Comparison of ENCODE assay signal across 18 cellular contexts in the genomic region with DNA sequence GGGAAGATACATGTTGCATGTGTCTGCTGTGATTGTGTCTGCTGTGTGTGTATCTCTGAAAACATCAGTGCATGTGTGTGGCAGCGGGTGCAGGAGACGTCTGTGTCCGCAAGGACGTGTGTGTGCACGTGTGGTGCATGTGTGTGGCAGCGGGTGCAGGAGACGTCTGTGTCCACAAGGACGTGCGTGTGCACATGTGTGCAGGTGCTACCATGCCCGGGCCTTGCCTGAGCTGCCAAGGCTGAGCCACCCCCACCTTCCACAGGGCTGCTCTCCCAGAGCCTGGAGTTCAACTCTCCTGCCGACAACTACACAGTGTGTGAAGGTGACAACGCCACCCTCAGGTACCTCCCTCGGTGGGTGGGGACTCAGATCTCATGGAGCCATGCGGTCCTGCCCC. TPM values are rescaled to one million over a fixed set of nuclear protein-coding genes. Genes with fewer than 3 reads are reported as not detected.
DNase-seq lines count a peak whose midpoint lies in the region; FAIRE-seq and TF ChIP-seq lines count a peak whose summit lies in the region.
"Had no signal": no experiment of that assay in that cellular context is flagged by ENCODE, and none has a peak within 500 bp of the region (broad histone marks: within the 10 kb centered on the region; RNA-seq: fewer than 3 reads in every experiment).

No MANE protein-coding gene starts in this region.

- H4K20me1 ChIP-seq in H1 (replicated peaks in 1 of 2; ENCODE audit: control insufficient read depth in 1 of 2, insufficient read depth in 2 of 2, low read length in 2 of 2), result peaks cover 4 to 26% of the 10 kb centered on the region in 2 experiments

- H2BK120ac ChIP-seq in H1 (replicated peaks; ENCODE audit: low read depth, low read length), result no peak overlapping the region

- peaks cover 14% of the 10 kb centered on the region for H3K79me1 ChIP-seq in H1 (ENCODE audit: low read depth, low read length)

- no peak for TF ChIP-seq POLR2A in H1 (IDR thresholded peaks at IDR 0.05; ENCODE audit: control extremely low read depth in 1 of 2, low read depth in 2 of 2, low read length in 2 of 2)

- no peak overlapping the region for H2AK5ac ChIP-seq in H1 (ENCODE audit: low read depth, low read length)

- H3K27ac ChIP-seq in H1 (ENCODE audit: low read depth, low read length), result no peak overlapping the region
- H3K27ac ChIP-seq: C4-2B had no signal

- H3K4me1 ChIP-seq in H1 (replicated peaks in 1 of 4; ENCODE audit: control insufficient read depth in 3 of 4, insufficient read depth in 4 of 4, low read length in 3 of 4), result peaks cover 0 to 4% (median 2%) of the 10 kb centered on the region in 4 experiments; a peak in 3 of 7 replicates
- H3K4me1 ChIP-seq: HAP-1 had no signal

- H4K91ac ChIP-seq in H1 (replicated peaks; ENCODE audit: insufficient read length, low read length), result peak overlapping the region; percentile 54

- H3K9me3 ChIP-seq in H1 (ENCODE audit: insufficient read depth in 2 of 2, low read depth in 1 of 2, low read length in 1 of 2), result no peaks in the 10 kb centered on the region
- H3K9me3 ChIP-seq: BE2C, HAP-1 had no signal

- no peak for TF ChIP-seq CTCF in H1 (IDR thresholded peaks at IDR 0.05; ENCODE audit: control extremely low read depth in 1 of 3, insufficient read depth in 1 of 3, low read depth in 1 of 3, low read length in 3 of 3)

- H3K4me2 ChIP-seq in H1 (ENCODE audit: insufficient read depth in 1 of 2, low read depth in 2 of 2, low read length in 2 of 2), result no peak overlapping the region
- H3K4me2 ChIP-seq: GM23338 had no signal

- no peak overlapping the region for H3K56ac ChIP-seq in H1 (replicated peaks; ENCODE audit: insufficient read length, low read depth, low read length)

- H3K14ac ChIP-seq in H1 (ENCODE audit: insufficient read length), result no peak overlapping the region

- H3K23me2 ChIP-seq in H1 (ENCODE audit: low read depth, low read length), result peaks cover 8% of the 10 kb centered on the region; the same call in 1 of the 2 replicates

- DNase-seq in H7, result peak; percentile 30
- no peak for DNase-seq in H1 (ENCODE audit: low read depth in 1 of 2, low spot score in 2 of 2)
- peak; percentile 64 for DNase-seq in posterior vena cava (ENCODE audit: low spot score)
- DNase-seq in stimulated activated CD4-positive, alpha-beta T cell treated with anti-CD3 and anti-CD28 coated beads, Interleukin-1b, Interleukin-23, amount 100 ng/mL, for 48 hours, result no peak
- DNase-seq in NCI-H187 (lab: John Stamatoyannopoulos, UW), result no peak
- DNase-seq: BE2C; CD4-positive, alpha-beta memory T cell; DMS79; HFFc6 had no signal

- H3K23ac ChIP-seq in H1 (ENCODE audit: insufficient read length), result no peak overlapping the region

- TF ChIP-seq EP300 in H1 (IDR thresholded peaks at IDR 0.05; ENCODE audit: borderline replicate concordance in 1 of 2, low read depth in 2 of 2, low read length in 2 of 2), result no peak

- CTCF ChIA-PET in H1 (lab: Charles Lee; ENCODE audit: partially characterized antibody), result no interaction called here

- H2BK12ac ChIP-seq in H1 (ENCODE audit: low read depth, low read length), result no peak overlapping the region

- POLR2A ChIA-PET in H1 (lab: Charles Lee; ENCODE audit: partially characterized antibody), result interaction anchor here (0.8 kb wide), 1 partner anchor 9 kb away, joined by 3 read pairs; no protein-coding TSS in a partner anchor

- intact Hi-C loops in posterior vena cava (cut with DNase I), result no loop called here

- H2AFZ ChIP-seq in H1 (ENCODE audit: low read length), result no peak overlapping the region
- H2AFZ ChIP-seq: GM23338 had no signal

- H3K27me3 ChIP-seq in H7 (ENCODE audit: control insufficient read depth, insufficient read depth, low read length) (peaks cover 2% of the 10 kb centered on the region; the same call in 1 of the 2 replicates), H1 (replicated peaks in 1 of 4; ENCODE audit: control insufficient read depth in 3 of 4, extremely low read depth in 1 of 4, insufficient read depth in 3 of 4, low read length in 3 of 4) (peaks cover 0 to 2% (median 0%) of the 10 kb centered on the region in 4 experiments; a peak in 1 of 7 replicates)
- H3K27me3 ChIP-seq: BE2C had no signal

- H3K36me3 ChIP-seq in H7 (replicated peaks; ENCODE audit: control insufficient read depth, insufficient read depth, low read length) (no peaks in the 10 kb centered on the region; the same call in 1 of the 2 replicates), H1 (ENCODE audit: control insufficient read depth in 2 of 4, insufficient read depth in 4 of 4, low read length in 3 of 4) (peaks cover 0 to 7% (median 0%) of the 10 kb centered on the region in 4 experiments; a peak in 1 of 8 replicates)
- H3K36me3 ChIP-seq: BE2C, HAP-1 had no signal

- no peak for FAIRE-seq in H1 (lab: Jason Lieb, UNC)
- FAIRE-seq: A204.1, GM12878, GM18507 had no signal

- no peak overlapping the region for H4K5ac ChIP-seq in H1 (ENCODE audit: insufficient read length, low read depth, low read length)

- no peak overlapping the region for H3K4ac ChIP-seq in H1 (replicated peaks; ENCODE audit: insufficient read length, low read depth, low read length)

- H3K79me2 ChIP-seq in H1 (ENCODE audit: control insufficient read depth in 1 of 2, insufficient read depth in 2 of 2, low read length in 2 of 2), result no peaks in the 10 kb centered on the region

- no peak overlapping the region for H2BK5ac ChIP-seq in H1 (ENCODE audit: low read depth, low read length)

- H3K9ac ChIP-seq in H1 (replicated peaks in 1 of 4; ENCODE audit: extremely low read depth in 1 of 4, low read depth in 3 of 4, low read length in 3 of 4), result no peak overlapping the region

- no peak overlapping the region for H2BK20ac ChIP-seq in H1 (ENCODE audit: low read length)

- H3K4me3 ChIP-seq in H7 (ENCODE audit: insufficient read depth, low read depth, low read length) (no peak overlapping the region), H1 (ENCODE audit: extremely low read depth in 1 of 4, insufficient read depth in 2 of 4, low read depth in 3 of 4, low read length in 4 of 4) (no peak overlapping the region)
- H3K4me3 ChIP-seq: GM12878, GM23338, HAP-1 had no signal

- WGBS in H1 (ENCODE audit: extremely low coverage in 1 of 2, insufficient coverage in 1 of 2, insufficient read length in 1 of 2, insufficient replicate concordance in 2 of 2, low coverage in 1 of 2, low lambda C conversion rate in 2 of 2, missing lambda C conversion rate in 1 of 2), 2 experiments, result 80% methylated on average over 14 of the region's 14 CpGs; no CpG with 5 or more reads in 1 of the 2 experiments

- no peak overlapping the region for H4K8ac ChIP-seq in H1 (ENCODE audit: extremely low read depth, insufficient read depth, low read length)

- H2BK15ac ChIP-seq in H1 (ENCODE audit: low read length), result no peak overlapping the region

- H3K18ac ChIP-seq in H1 (ENCODE audit: extremely low read depth, low read length), result no peak overlapping the region; the same call in 1 of the 2 replicates

- no peak for TF ChIP-seq RAD21 in H1 (IDR thresholded peaks at IDR 0.05 in 1 of 2, conservative IDR thresholded peaks at IDR 0.05 in 1 of 2; ENCODE audit: low read depth in 2 of 2, low read length in 2 of 2)

RNA-seq across cellular contexts. Expression of gene IGLON5, which starts 10.4 kb away (rescaled TPM):
- 18.2 and 24.5 TPM in 2 replicates for total RNA-seq in H7 (2014; rRNA removed; shearing (Covaris generic))
- total RNA-seq in H1 (2021; fragmentation: NEBNext Ultra II Directional; extraction: Animal tissue kit (Norgen Biotek cat#: 25700)), result 31.8 and 34.1 TPM in 2 replicates
- 34.6 and 51.4 TPM in 2 replicates for polyA plus RNA-seq in H1 (2011; rRNA removed)
- 28.1 TPM for polyA plus RNA-seq in H1 (2011; cell fraction: cytosol; rRNA removed)
- 51.5 TPM for polyA plus RNA-seq in H1 (2011; cell fraction: nucleus; rRNA removed)
- polyA plus RNA-seq in H1 (2012, experiment 1 of 2), result 26.0 to 58.9 TPM (median 46.8 TPM) in 4 replicates
- polyA plus RNA-seq in H1 (2012, experiment 2 of 2), result 34.9 TPM
- polyA plus RNA-seq in H1 (2013, experiment 1 of 2), result 44.4 TPM
- polyA plus RNA-seq in H1 (2013, experiment 2 of 2), result 46.3 TPM
- 9.6 and 13.7 TPM in 2 replicates for polyA minus RNA-seq in H1 (2011; rRNA and poly(A)+ RNA removed)
- 18.7 TPM for polyA minus RNA-seq in H1 (2011; cell fraction: cytosol; rRNA and poly(A)+ RNA removed)
- 13.6 TPM for polyA minus RNA-seq in H1 (2011; cell fraction: nucleus; rRNA and poly(A)+ RNA removed)
- under 1 TPM; 0.19 to 0.33 TPM for total RNA-seq in posterior vena cava
- total RNA-seq: CD4-positive, alpha-beta memory T cell; G401; GM12878; HFFc6; HT1080 had no signal
- polyA plus RNA-seq: AG04450; CD4-positive, alpha-beta memory T cell; GM12878 had no signal

RNA-seq across cellular contexts. Expression of gene VSIG10L, which starts 20.1 kb away (rescaled TPM):
- 9.6 and 13.2 TPM in 2 replicates for total RNA-seq in H7 (2014; rRNA removed; shearing (Covaris generic))
- total RNA-seq in H1 (2021; fragmentation: NEBNext Ultra II Directional; extraction: Animal tissue kit (Norgen Biotek cat#: 25700)), result 10.2 and 10.3 TPM in 2 replicates
- polyA plus RNA-seq in H1 (2011; rRNA removed), result 9.9 and 10.4 TPM in 2 replicates
- polyA plus RNA-seq in H1 (2011; cell fraction: cytosol; rRNA removed), result 5.7 TPM
- 8.6 TPM for polyA plus RNA-seq in H1 (2011; cell fraction: nucleus; rRNA removed)
- 8.6 to 10.9 TPM (median 9.3 TPM) in 4 replicates for polyA plus RNA-seq in H1 (2012, experiment 1 of 2)
- 11.2 TPM for polyA plus RNA-seq in H1 (2012, experiment 2 of 2)
- 13.2 TPM for polyA plus RNA-seq in H1 (2013, experiment 1 of 2)
- polyA plus RNA-seq in H1 (2013, experiment 2 of 2), result 13.7 TPM
- polyA minus RNA-seq in H1 (2011; rRNA and poly(A)+ RNA removed), result 4.1 and 4.3 TPM in 2 replicates
- 2.1 TPM for polyA minus RNA-seq in H1 (2011; cell fraction: cytosol; rRNA and poly(A)+ RNA removed)
- 4.6 TPM for polyA minus RNA-seq in H1 (2011; cell fraction: nucleus; rRNA and poly(A)+ RNA removed)
- 1 to 10 TPM; 2.0 to 2.9 TPM for total RNA-seq in posterior vena cava

RNA-seq across cellular contexts. Expression of gene ETFB, which starts 44.4 kb away (rescaled TPM):
- total RNA-seq in H7 (2014; rRNA removed; shearing (Covaris generic)), result 106 and 125 TPM in 2 replicates
- 40.0 and 42.1 TPM in 2 replicates for total RNA-seq in H1 (2021; fragmentation: NEBNext Ultra II Directional; extraction: Animal tissue kit (Norgen Biotek cat#: 25700))
- 66.5 and 94.6 TPM in 2 replicates for polyA plus RNA-seq in H1 (2011; rRNA removed)
- 113 TPM for polyA plus RNA-seq in H1 (2011; cell fraction: cytosol; rRNA removed)
- polyA plus RNA-seq in H1 (2011; cell fraction: nucleus; rRNA removed), result 49.0 TPM
- polyA plus RNA-seq in H1 (2012, experiment 1 of 2), result 63.7 to 87.7 TPM (median 74.1 TPM) in 4 replicates
- 53.0 TPM for polyA plus RNA-seq in H1 (2012, experiment 2 of 2)
- polyA plus RNA-seq in H1 (2013, experiment 1 of 2), result 27.6 TPM
- polyA plus RNA-seq in H1 (2013, experiment 2 of 2), result 27.6 TPM
- 14.8 and 19.6 TPM in 2 replicates for polyA minus RNA-seq in H1 (2011; rRNA and poly(A)+ RNA removed)
- polyA minus RNA-seq in H1 (2011; cell fraction: cytosol; rRNA and poly(A)+ RNA removed), result 23.3 TPM
- 11.1 TPM for polyA minus RNA-seq in H1 (2011; cell fraction: nucleus; rRNA and poly(A)+ RNA removed)
- 10 to 100 TPM; 44.4 to 50.8 TPM for total RNA-seq in posterior vena cava

RNA-seq across cellular contexts. Expression of gene CLDND2, which starts 47.0 kb away (rescaled TPM):
- total RNA-seq in H7 (2014; rRNA removed; shearing (Covaris generic)), result 0.89 and 1.2 TPM in 2 replicates
- total RNA-seq in H1 (2021; fragmentation: NEBNext Ultra II Directional; extraction: Animal tissue kit (Norgen Biotek cat#: 25700)), result 0.56 and 1.0 TPM in 2 replicates
- polyA plus RNA-seq in H1 (2011; rRNA removed), result 0.21 TPM in 1 of 2 replicates, not detected in the other
- polyA plus RNA-seq in H1 (2011; cell fraction: cytosol; rRNA removed), result 0.26 TPM
- 1.2 TPM for polyA plus RNA-seq in H1 (2011; cell fraction: nucleus; rRNA removed)
- polyA plus RNA-seq in H1 (2012, experiment 1 of 2), result 1.4 to 2.7 TPM (median 1.7 TPM) in 4 replicates
- polyA plus RNA-seq in H1 (2012, experiment 2 of 2), result not detected
- 6.6 TPM for polyA plus RNA-seq in H1 (2013, experiment 1 of 2)
- polyA plus RNA-seq in H1 (2013, experiment 2 of 2), result 4.6 TPM
- polyA minus RNA-seq in H1 (2011; rRNA and poly(A)+ RNA removed), result not detected in 2 replicates
- not detected for polyA minus RNA-seq in H1 (2011; cell fraction: cytosol; rRNA and poly(A)+ RNA removed)
- not detected for polyA minus RNA-seq in H1 (2011; cell fraction: nucleus; rRNA and poly(A)+ RNA removed)
- 1 to 10 TPM in 1 of 2 donors, under 1 TPM in 1; 0.62 to 1.2 TPM for total RNA-seq in posterior vena cava
- total RNA-seq: G401, GM23338, HT1080 had no signal
- polyA plus RNA-seq: AG04450; CD4-positive, alpha-beta memory T cell had no signal

RNA-seq across cellular contexts. Expression of gene NKG7, which starts 50.7 kb away (rescaled TPM):
- total RNA-seq in H7 (2014; rRNA removed; shearing (Covaris generic)), result not detected in 2 replicates
- not detected in 2 replicates for total RNA-seq in H1 (2021; fragmentation: NEBNext Ultra II Directional; extraction: Animal tissue kit (Norgen Biotek cat#: 25700))
- polyA plus RNA-seq in H1 (2011; rRNA removed), result not detected in 2 replicates
- not detected for polyA plus RNA-seq in H1 (2011; cell fraction: cytosol; rRNA removed)
- not detected for polyA plus RNA-seq in H1 (2011; cell fraction: nucleus; rRNA removed)
- polyA plus RNA-seq in H1 (2012, experiment 1 of 2), result not detected in 4 replicates
- not detected for polyA plus RNA-seq in H1 (2012, experiment 2 of 2)
- not detected for polyA plus RNA-seq in H1 (2013, experiment 1 of 2)
- polyA plus RNA-seq in H1 (2013, experiment 2 of 2), result not detected
- polyA minus RNA-seq in H1 (2011; rRNA and poly(A)+ RNA removed), result not detected in 2 replicates
- not detected for polyA minus RNA-seq in H1 (2011; cell fraction: cytosol; rRNA and poly(A)+ RNA removed)
- polyA minus RNA-seq in H1 (2011; cell fraction: nucleus; rRNA and poly(A)+ RNA removed), result not detected
- total RNA-seq in posterior vena cava, result 1 to 10 TPM; 3.0 to 4.8 TPM
- total RNA-seq: G401, GM23338, HFFc6, HT1080 had no signal
- polyA plus RNA-seq: AG04450, GM23338 had no signal

Comparison
In these comparisons a context has a peak if more than half of its experiments do, and no peak if none do; other contexts are left out.
1. DNase-seq: peak in H7 (single experiment) and posterior vena cava (single experiment); none in H1 (0 of 2), stimulated activated CD4-positive, alpha-beta T cell treated with anti-CD3 and anti-CD28 coated beads, Interleukin-1b, Interleukin-23, amount 100 ng/mL, for 48 hours (single experiment) and NCI-H187 (0 of 2).
2. RNA of gene IGLON5, which starts 10.4 kb away (total RNA-seq): 31.8 to 34.1 TPM in H1 and 18.2 to 24.5 TPM in H7; 0.19 to 0.33 TPM in posterior vena cava; every median in the first group is over 10 times any median in the second.